19 cellular contexts compared by ENCODE assay signal in the genomic region with DNA sequence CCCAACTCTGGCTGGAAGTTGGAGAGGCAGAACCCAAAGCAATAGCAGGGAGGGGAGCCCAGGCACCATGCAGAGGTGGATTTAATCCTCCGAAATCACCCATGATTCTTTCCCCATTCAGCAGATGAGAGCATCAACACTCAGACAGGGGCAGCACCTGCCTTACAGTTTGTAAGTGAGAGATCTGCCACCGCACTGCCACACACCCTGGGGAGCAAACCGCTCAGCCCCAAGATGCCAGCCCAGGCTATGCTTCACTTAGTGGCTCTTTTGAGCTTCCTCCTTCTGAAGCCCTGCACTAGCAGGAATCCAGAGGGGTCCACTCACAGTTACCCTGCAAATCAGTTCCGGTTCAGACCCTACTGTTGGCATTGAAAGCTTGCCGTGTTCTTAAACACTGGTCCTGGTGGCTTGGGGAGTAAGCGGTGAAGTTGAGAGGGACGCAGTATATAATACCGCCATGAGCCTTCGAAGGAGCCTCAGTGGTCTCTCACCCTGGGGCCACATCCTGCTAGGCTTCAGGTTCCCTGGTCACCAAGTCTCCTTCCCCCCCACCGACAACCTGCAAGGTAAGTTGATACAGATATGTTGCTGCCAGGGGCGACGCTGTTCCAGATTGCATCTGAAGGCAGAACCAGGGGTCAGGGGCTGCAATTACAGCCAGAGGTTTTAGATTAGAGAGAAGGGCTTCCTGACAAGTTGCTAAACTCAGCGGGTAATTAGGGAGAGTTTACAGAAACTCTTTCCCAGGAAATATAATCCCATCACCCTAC.
A peak's percentile ranks its signal among the peaks of the same experiment; 100 is the strongest.
DNase-seq lines count a peak whose midpoint lies in the region; ATAC-seq, FAIRE-seq and TF ChIP-seq lines count a peak whose summit lies in the region.
"Had no signal": no experiment of that assay in that cellular context is flagged by ENCODE, and none has a peak within 500 bp of the region (broad histone marks: within the 10 kb centered on the region; RNA-seq: fewer than 3 reads in every experiment).

No MANE protein-coding gene starts in this region.

- no peaks in the 10 kb centered on the region for H3K36me3 Mint-ChIP-seq in activated naive CD8-positive, alpha-beta T cell treated with anti-CD3 and anti-CD28 coated beads, Interleukin-2, amount 50 U/mL, for 24 hours (ENCODE audit: low read depth)
- no peaks in the 10 kb centered on the region for H3K36me3 Mint-ChIP-seq in activated naive CD8-positive, alpha-beta T cell treated with anti-CD3 and anti-CD28 coated beads for 36 hours
- no peaks in the 10 kb centered on the region for H3K36me3 Mint-ChIP-seq in nephron progenitor cell (ENCODE audit: low read depth)
- H3K36me3 Mint-ChIP-seq: CD4-positive, CD25-positive, alpha-beta regulatory T cell had no signal

- TF ChIP-seq CTCF in nephron progenitor cell (IDR thresholded peaks at IDR 0.05) (no peak), right lobe of liver (IDR thresholded peaks at IDR 0.05) (no peak)

- H3K4me1 Mint-ChIP-seq in activated naive CD8-positive, alpha-beta T cell treated with anti-CD3 and anti-CD28 coated beads, Interleukin-2, amount 50 U/mL, for 24 hours = peaks cover 6% of the 10 kb centered on the region
- peaks cover 4% of the 10 kb centered on the region for H3K4me1 Mint-ChIP-seq in activated naive CD8-positive, alpha-beta T cell treated with anti-CD3 and anti-CD28 coated beads for 36 hours
- H3K4me1 Mint-ChIP-seq in nephron progenitor cell = peaks cover 75% of the 10 kb centered on the region

- H3K4me3 ChIP-seq in right lobe of liver = no peak overlapping the region
- H3K4me3 ChIP-seq: K562, Peyer's patch had no signal

- ATAC-seq in activated naive CD8-positive, alpha-beta T cell treated with anti-CD3 and anti-CD28 coated beads, Interleukin-2, amount 50 U/mL, for 24 hours = no peak
- ATAC-seq in esophagus mucosa (peak; percentile 15), right lobe of liver (no peak), GM18867 (IDR thresholded peaks at IDR 0.05; ENCODE audit: unreplicated experiment) (no peak)
- ATAC-seq: K562 had no signal

- H3K4me3 Mint-ChIP-seq in activated naive CD8-positive, alpha-beta T cell treated with anti-CD3 and anti-CD28 coated beads, Interleukin-2, amount 50 U/mL, for 24 hours = no peak overlapping the region
- no peak overlapping the region for H3K4me3 Mint-ChIP-seq in activated naive CD8-positive, alpha-beta T cell treated with anti-CD3 and anti-CD28 coated beads for 36 hours
- peak overlapping the region; percentile 54 for H3K4me3 Mint-ChIP-seq in nephron progenitor cell
- H3K4me3 Mint-ChIP-seq: CD4-positive, CD25-positive, alpha-beta regulatory T cell had no signal

- no peaks in the 10 kb centered on the region for H3K9me3 Mint-ChIP-seq in activated naive CD8-positive, alpha-beta T cell treated with anti-CD3 and anti-CD28 coated beads, Interleukin-2, amount 50 U/mL, for 24 hours
- H3K9me3 Mint-ChIP-seq in activated naive CD8-positive, alpha-beta T cell treated with anti-CD3 and anti-CD28 coated beads for 36 hours = no peaks in the 10 kb centered on the region
- no peaks in the 10 kb centered on the region for H3K9me3 Mint-ChIP-seq in nephron progenitor cell

- peaks cover 2% of the 10 kb centered on the region for H3K27me3 Mint-ChIP-seq in activated naive CD8-positive, alpha-beta T cell treated with anti-CD3 and anti-CD28 coated beads, Interleukin-2, amount 50 U/mL, for 24 hours
- no peaks in the 10 kb centered on the region for H3K27me3 Mint-ChIP-seq in activated naive CD8-positive, alpha-beta T cell treated with anti-CD3 and anti-CD28 coated beads for 36 hours
- peaks cover 2% of the 10 kb centered on the region for H3K27me3 Mint-ChIP-seq in nephron progenitor cell (ENCODE audit: low read depth, poor library complexity)

- H3K27me3 ChIP-seq in right lobe of liver = no peaks in the 10 kb centered on the region
- H3K27me3 ChIP-seq: Peyer's patch had no signal

- no peaks in the 10 kb centered on the region for H3K4me1 ChIP-seq in right lobe of liver
- H3K4me1 ChIP-seq: Peyer's patch had no signal

- intact Hi-C loops in right lobe of liver (cut with DNase I) = no loop called here

- no peaks in the 10 kb centered on the region for H3K36me3 ChIP-seq in right lobe of liver
- H3K36me3 ChIP-seq: Peyer's patch had no signal

- no peak overlapping the region for H3K27ac ChIP-seq in right lobe of liver
- H3K27ac ChIP-seq: Peyer's patch had no signal

- TF ChIP-seq POLR2A in right lobe of liver (IDR thresholded peaks at IDR 0.05) = no peak

- 39% methylated on average over 9 of the region's 13 CpGs for WGBS in right lobe of liver (ENCODE audit: insufficient coverage, low coverage, low lambda C conversion rate, missing lambda C conversion rate)

- no peak for FAIRE-seq in RCC 7860 (lab: Jason Lieb, UNC)
- FAIRE-seq: A204.1, K562 had no signal

- no peaks in the 10 kb centered on the region for H3K9me3 ChIP-seq in right lobe of liver
- H3K9me3 ChIP-seq: Peyer's patch had no signal

- peak overlapping the region; percentile 8 for H3K27ac Mint-ChIP-seq in activated naive CD8-positive, alpha-beta T cell treated with anti-CD3 and anti-CD28 coated beads, Interleukin-2, amount 50 U/mL, for 24 hours
- no peak overlapping the region for H3K27ac Mint-ChIP-seq in activated naive CD8-positive, alpha-beta T cell treated with anti-CD3 and anti-CD28 coated beads for 36 hours
- H3K27ac Mint-ChIP-seq in nephron progenitor cell = peak overlapping the region; percentile 92

- DNase-seq in activated naive CD8-positive, alpha-beta T cell treated with anti-CD3 and anti-CD28 coated beads, Interleukin-2, amount 50 U/mL, for 24 hours = no peak
- DNase-seq in activated naive CD8-positive, alpha-beta T cell treated with anti-CD3 and anti-CD28 coated beads for 36 hours = no peak
- DNase-seq in nephron progenitor cell (no peak), RCC 7860 (ENCODE audit: low spot score) (no peak), kidney glomerular epithelial cell (lab: John Stamatoyannopoulos, UW) (no peak), right lobe of liver (no peak)
- DNase-seq: Calu3; CD4-positive, CD25-positive, alpha-beta regulatory T cell; DND-41; GDM1; NCI-H1048; NCI-H446 treated with DMSO at 0.1 percent for 48 hours; NCI-H774; SHP77 treated with DMSO at 0.1 percent for 48 hours had no signal
